Comparison of ENCODE assay signal across 10 cellular contexts in genomic region chr2:153059338-153060052, GRCh38.
DNase-seq lines count a peak whose midpoint lies in the region; ATAC-seq, FAIRE-seq and TF ChIP-seq lines count a peak whose summit lies in the region.
"Had no signal": no experiment of that assay in that cellular context is flagged by ENCODE, and none has a peak within 500 bp of the region (broad histone marks: within the 10 kb centered on the region; RNA-seq: fewer than 3 reads in every experiment).

No MANE protein-coding gene starts in this region.

- H3K27me3 ChIP-seq in iPS-20b (ENCODE audit: insufficient read depth, low read length): no peaks in the 10 kb centered on the region

- peak; percentile 47 to 86 for DNase-seq in A549 (ENCODE audit: low read depth in 1 of 2, low spot score in 1 of 2)
- DNase-seq in RKO (ENCODE audit: low spot score): peak; percentile 26
- DNase-seq: erythroblast; stimulated activated naive CD8-positive, alpha-beta T cell treated with anti-CD3 and anti-CD28 coated beads, Interleukin-15, amount 100 ng/mL, for 72 hours had no signal

- H3K36me3 ChIP-seq in HEK293 (ENCODE audit: control insufficient read depth in 2 of 2, insufficient read depth in 1 of 2, low read length in 2 of 2): no peaks in the 10 kb centered on the region
- no peaks in the 10 kb centered on the region for H3K36me3 ChIP-seq in iPS-20b (ENCODE audit: insufficient read depth, low read depth, low read length)

- H3K9me3 ChIP-seq in A549 (no peaks in the 10 kb centered on the region), HEK293 (ENCODE audit: control insufficient read depth, insufficient read depth, low read depth, low read length) (no peaks in the 10 kb centered on the region), iPS-20b (ENCODE audit: insufficient read depth, low read depth, low read length) (no peaks in the 10 kb centered on the region)

- POLR2A ChIA-PET in A549 (lab: Yijun Ruan, JAX): no interaction called here
- POLR2A ChIA-PET in HEK293 (lab: Yijun Ruan, JAX): no interaction called here

- H3K27ac ChIP-seq in A549 (peak overlapping the region; percentile 69 to 80), HEK293 (ENCODE audit: extremely low read depth, low read depth, low read length) (no peak overlapping the region), iPS-20b (ENCODE audit: low read length) (no peak overlapping the region)

- ATAC-seq in A549 (peak; percentile 97 to 99), HG03521 (IDR thresholded peaks at IDR 0.05; ENCODE audit: unreplicated experiment) (no peak), HG03045 (IDR thresholded peaks at IDR 0.05; ENCODE audit: unreplicated experiment) (no peak), GM21515 (IDR thresholded peaks at IDR 0.05; ENCODE audit: unreplicated experiment) (no peak), GM18873 (IDR thresholded peaks at IDR 0.05; ENCODE audit: low FRiP score, unreplicated experiment) (no peak)
- ATAC-seq: stimulated activated naive CD8-positive, alpha-beta T cell treated with anti-CD3 and anti-CD28 coated beads, Interleukin-15, amount 100 ng/mL, for 72 hours had no signal

- no peak for TF ChIP-seq EP300 in A549 (IDR thresholded peaks at IDR 0.05)

- WGBS in A549 (ENCODE audit: missing lambda C conversion rate): 1% methylated on average over 3 of the region's 3 CpGs

- H3K4me2 ChIP-seq in A549: peak overlapping the region; percentile 75

- H3K4me1 ChIP-seq in A549: peaks cover 23% of the 10 kb centered on the region
- H3K4me1 ChIP-seq in HEK293 (ENCODE audit: control insufficient read depth, insufficient read depth, low read length): no peaks in the 10 kb centered on the region
- H3K4me1 ChIP-seq in iPS-20b (ENCODE audit: insufficient read depth, low read length): peaks cover 7% of the 10 kb centered on the region

- no peak for TF ChIP-seq POLR2A in A549 (IDR thresholded peaks at IDR 0.05; ENCODE audit: low read length)

- TF ChIP-seq CTCF in A549 (IDR thresholded peaks at IDR 0.05): no peak
- no peak for TF ChIP-seq CTCF in HEK293 (tag by site-specific recombination; IDR thresholded peaks at IDR 0.05)

- no peak for FAIRE-seq in A549 (lab: Jason Lieb, UNC)

- no peak for TF ChIP-seq RAD21 in A549 (conservative IDR thresholded peaks at IDR 0.05 in 1 of 2, IDR thresholded peaks at IDR 0.05 in 1 of 2)

- H3K9ac ChIP-seq in iPS-20b (ENCODE audit: low read depth, low read length): peak overlapping the region; percentile 14; the same call in 1 of the 2 replicates

- no peak overlapping the region for H3K4me3 ChIP-seq in A549
- no peak overlapping the region for H3K4me3 ChIP-seq in HEK293 (ENCODE audit: low read depth, low read length)
- H3K4me3 ChIP-seq in iPS-20b (ENCODE audit: low read length): no peak overlapping the region

- CTCF ChIA-PET in A549 (lab: Yijun Ruan, JAX): interaction anchor here (0.7 kb wide), 1 partner anchor 9 kb away, joined by 4 read pairs; no protein-coding TSS in a partner anchor
- CTCF ChIA-PET in HEK293 (lab: Yijun Ruan, JAX): no interaction called here

TF ChIP-seq in A549, 52 proteins besides CTCF, POLR2A, EP300 and RAD21:
- no peak for TF ChIP-seq CEBPB (IDR thresholded peaks at IDR 0.05)
- peak; percentile 88 for TF ChIP-seq NFE2L2 (conservative IDR thresholded peaks at IDR 0.05; ENCODE audit: low read length)
- TF ChIP-seq MAFK (IDR thresholded peaks at IDR 0.05; ENCODE audit: partially characterized antibody): peak; percentile 94
- TF ChIP-seq GATA3 (IDR thresholded peaks at IDR 0.05; ENCODE audit: borderline replicate concordance): peak; percentile 14; the same call in 1 of the 2 replicates
- peak; percentile 34; the same call in 1 of the 2 replicates for TF ChIP-seq JUNB (IDR thresholded peaks at IDR 0.05)
- peak; percentile 64 for TF ChIP-seq FOSL2 (IDR thresholded peaks at IDR 0.05)
- TF ChIP-seq FOSL2 (CRISPR knock-in tag; IDR thresholded peaks at IDR 0.05): peak; percentile 89
- TF ChIP-seq TP53 (CRISPR knock-in tag; IDR thresholded peaks at IDR 0.05): no peak
- TF ChIP-seq ZNF302 (CRISPR knock-in tag; IDR thresholded peaks at IDR 0.05): no peak

TF ChIP-seq in HEK293, 187 proteins besides CTCF, POLR2A, EP300 and RAD21:
- TF ChIP-seq ZBTB17 (tag by site-specific recombination; IDR thresholded peaks at IDR 0.05) (no peak), ZSCAN4 (tag by site-specific recombination; IDR thresholded peaks at IDR 0.05) (no peak), HOXA7 (CRISPR knock-in tag; IDR thresholded peaks at IDR 0.05; ENCODE audit: borderline replicate concordance) (no peak), ZNF16 (tag by site-specific recombination; IDR thresholded peaks at IDR 0.05; ENCODE audit: low read depth) (no peak), SCRT2 (tag by site-specific recombination; IDR thresholded peaks at IDR 0.05) (peak; percentile 52), ZNF837 (tag by site-specific recombination; IDR thresholded peaks at IDR 0.05) (no peak), PRDM6 (tag by site-specific recombination; IDR thresholded peaks at IDR 0.05) (no peak)

Comparison
In these comparisons a context has a peak if more than half of its experiments do, and no peak if none do; other contexts are left out.
1. ATAC-seq: peak in A549 (2 of 2); none in HG03521 (single experiment), HG03045 (single experiment), GM21515 (single experiment) and GM18873 (single experiment).
2. H3K27ac ChIP-seq: peak in A549 (2 of 2); none in HEK293 (single experiment) and iPS-20b (single experiment).